In the genomic region with DNA sequence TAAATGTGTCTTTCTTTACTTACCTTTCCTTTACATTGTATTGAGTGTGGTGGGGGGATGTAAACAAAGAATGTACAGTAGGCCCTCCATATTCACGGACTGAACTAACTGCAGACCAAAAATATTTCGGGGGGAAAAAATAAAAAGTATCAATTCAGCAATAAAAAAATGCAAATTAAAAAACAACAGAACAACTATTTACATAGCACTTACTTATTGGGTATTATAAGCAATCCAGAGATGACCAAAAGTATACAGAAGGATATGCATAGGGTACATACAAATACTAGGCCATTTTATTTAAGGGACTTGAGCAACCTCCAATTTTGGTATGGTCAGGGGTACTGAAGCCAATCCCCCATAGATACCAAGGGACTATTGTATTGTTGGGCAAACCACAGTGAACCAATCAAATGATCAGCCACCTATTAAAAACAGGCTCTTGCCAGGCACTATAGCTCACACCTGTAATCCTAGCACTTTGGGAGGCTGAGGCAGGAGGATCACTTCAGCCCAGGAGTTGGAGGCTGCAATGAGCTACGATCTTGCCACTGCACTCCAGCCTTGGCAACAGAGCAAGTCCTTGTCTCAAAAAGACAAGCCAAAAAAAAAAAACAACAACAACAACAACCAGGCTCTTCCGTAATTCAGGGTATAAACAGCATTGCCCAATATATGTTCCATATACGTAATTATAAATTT, we compare ENCODE assay signal across 15 cellular contexts. TPM values are rescaled to one million over a fixed set of nuclear protein-coding genes. Genes with fewer than 3 reads are reported as not detected.
DNase-seq lines count a peak whose midpoint lies in the region; ATAC-seq, FAIRE-seq and TF ChIP-seq lines count a peak whose summit lies in the region.
"Had no signal": no experiment of that assay in that cellular context is flagged by ENCODE, and none has a peak within 500 bp of the region (broad histone marks: within the 10 kb centered on the region; RNA-seq: fewer than 3 reads in every experiment).

No MANE protein-coding gene starts in this region.

- H3K4me1 Mint-ChIP-seq in activated CD4-positive, alpha-beta memory T cell treated with anti-CD3 and anti-CD28 coated beads, Interleukin-2, amount 10 ng/mL, durations not matched to agents 7 days and 5 days = peaks cover 45% of the 10 kb centered on the region
- peaks cover 21% of the 10 kb centered on the region for H3K4me1 Mint-ChIP-seq in memory B cell

- H3K27ac ChIP-seq in A549 (no peak overlapping the region), DND-41 (ENCODE audit: low read length) (peak overlapping the region; percentile 45), small intestine (ENCODE audit: low read depth in 1 of 2, low read length in 1 of 2) (no peak overlapping the region)

- H3K4me1 ChIP-seq in A549 (peaks cover 16% of the 10 kb centered on the region; the same call in 2 of the 3 replicates), DND-41 (ENCODE audit: insufficient read depth, low read length) (peaks cover 46% of the 10 kb centered on the region), small intestine (ENCODE audit: control insufficient read depth in 2 of 2, insufficient read depth in 1 of 2, low read depth in 1 of 2, low read length in 1 of 2) (peaks cover 0 to 4% of the 10 kb centered on the region in 2 donors)

- no peaks in the 10 kb centered on the region for H3K9me3 ChIP-seq in A549
- H3K9me3 ChIP-seq in DND-41 (ENCODE audit: insufficient read depth, low read length, severe bottlenecking) = no peaks in the 10 kb centered on the region
- H3K9me3 ChIP-seq in small intestine (ENCODE audit: control insufficient read depth, low read depth) = no peaks in the 10 kb centered on the region
- H3K9me3 ChIP-seq: body of pancreas, pancreas, thoracic aorta had no signal

- TF ChIP-seq RAD21 in A549 (conservative IDR thresholded peaks at IDR 0.05 in 1 of 2, IDR thresholded peaks at IDR 0.05 in 1 of 2) = no peak

- H3K36me3 ChIP-seq in DND-41 (ENCODE audit: insufficient read depth, low read length) (no peaks in the 10 kb centered on the region; the same call in 1 of the 2 replicates), small intestine (ENCODE audit: control insufficient read depth in 2 of 2, insufficient read depth in 2 of 2, low read length in 2 of 2) (no peaks in the 10 kb centered on the region)
- H3K36me3 ChIP-seq: pancreas, thoracic aorta had no signal

- H3K36me3 Mint-ChIP-seq in activated CD4-positive, alpha-beta memory T cell treated with anti-CD3 and anti-CD28 coated beads, Interleukin-2, amount 10 ng/mL, durations not matched to agents 7 days and 5 days (ENCODE audit: low read depth) = peaks cover 11% of the 10 kb centered on the region
- peaks cover 2% of the 10 kb centered on the region for H3K36me3 Mint-ChIP-seq in memory B cell

- POLR2A ChIA-PET in A549 (lab: Yijun Ruan, JAX) = no interaction called here
- POLR2A ChIA-PET in activated CD4-positive, alpha-beta memory T cell treated with anti-CD3 and anti-CD28 coated beads, Interleukin-2, amount 10 ng/mL, durations not matched to agents 7 days and 5 days (lab: Charles Lee) = interaction anchor here (0.9 to 2.6 kb wide), 12 partner anchors 11 to 1133 kb away, joined by 3 to 7 read pairs (median 3); a partner anchor contains a TSS

- no peak overlapping the region for H3K27ac Mint-ChIP-seq in activated CD4-positive, alpha-beta memory T cell treated with anti-CD3 and anti-CD28 coated beads, Interleukin-2, amount 10 ng/mL, durations not matched to agents 7 days and 5 days
- peak overlapping the region; percentile 11 for H3K27ac Mint-ChIP-seq in memory B cell

- TF ChIP-seq POLR2A in A549 (IDR thresholded peaks at IDR 0.05; ENCODE audit: low read length) = no peak

- peak overlapping the region; percentile 84 for H3K4me3 Mint-ChIP-seq in activated CD4-positive, alpha-beta memory T cell treated with anti-CD3 and anti-CD28 coated beads, Interleukin-2, amount 10 ng/mL, durations not matched to agents 7 days and 5 days
- peak overlapping the region; percentile 50 for H3K4me3 Mint-ChIP-seq in memory B cell

- CTCF ChIA-PET in A549 (lab: Yijun Ruan, JAX) = interaction anchor here (0.8 to 9.7 kb wide), 6 partner anchors 15 to 248 kb away, joined by 3 to 86 read pairs (median 3); no protein-coding TSS in a partner anchor
- CTCF ChIA-PET in activated CD4-positive, alpha-beta memory T cell treated with anti-CD3 and anti-CD28 coated beads, Interleukin-2, amount 10 ng/mL, durations not matched to agents 7 days and 5 days (lab: Charles Lee) = no interaction called here

- no peaks in the 10 kb centered on the region for H3K9me3 Mint-ChIP-seq in activated CD4-positive, alpha-beta memory T cell treated with anti-CD3 and anti-CD28 coated beads, Interleukin-2, amount 10 ng/mL, durations not matched to agents 7 days and 5 days
- no peaks in the 10 kb centered on the region for H3K9me3 Mint-ChIP-seq in memory B cell

- H3K27me3 ChIP-seq in DND-41 (ENCODE audit: insufficient read depth, low read length, poor library complexity) (no peaks in the 10 kb centered on the region), small intestine (ENCODE audit: control insufficient read depth in 2 of 2, insufficient read depth in 2 of 2, low read length in 2 of 2) (no peaks in the 10 kb centered on the region)
- H3K27me3 ChIP-seq: body of pancreas, pancreas had no signal

- ATAC-seq in A549 (no peak), DND-41 (ENCODE audit: insufficient read depth, low read depth) (no peak), memory B cell (ENCODE audit: low read depth) (no peak)
- ATAC-seq: body of pancreas, pancreas had no signal

- DNase-seq in A549 (ENCODE audit: low read depth in 1 of 2, low spot score in 1 of 2) = no peak
- peak; percentile 9 for DNase-seq in DND-41
- DNase-seq in activated CD4-positive, alpha-beta memory T cell treated with anti-CD3 and anti-CD28 coated beads, Interleukin-2, amount 10 ng/mL, durations not matched to agents 7 days and 5 days = no peak
- no peak for DNase-seq in memory B cell (ENCODE audit: low spot score in 2 of 2)
- DNase-seq in small intestine = no peak
- DNase-seq in stimulated activated CD8-positive, alpha-beta memory T cell treated with anti-CD3 and anti-CD28 coated beads, Interleukin-4, amount 100 ng/mL, for 48 hours = no peak
- DNase-seq in kidney tubule cell (ENCODE audit: low spot score) = no peak
- DNase-seq in AG08396 (ENCODE audit: low spot score) = no peak
- DNase-seq: body of pancreas; kidney; SIG-M5; stimulated activated CD4-positive, alpha-beta T cell treated with anti-CD3 and anti-CD28 coated beads, Interleukin-2, amount 100 ng/mL, for 48 hours had no signal

- H4K20me1 ChIP-seq in DND-41 (ENCODE audit: insufficient read depth, low read length) = peaks cover 14% of the 10 kb centered on the region; the same call in 1 of the 2 replicates

- H3K4me3 ChIP-seq in A549 (no peak overlapping the region), DND-41 (ENCODE audit: low read depth in 1 of 2, low read length in 2 of 2) (peak overlapping the region in 1 of 2 experiments; percentile 93; a peak in 2 of 4 replicates), small intestine (ENCODE audit: low read depth in 1 of 2, low read length in 2 of 2) (no peak overlapping the region)

- WGBS in A549 (ENCODE audit: missing lambda C conversion rate) = 80% methylated on average over 5 of the region's 5 CpGs
- WGBS in small intestine, 3 donors = 85 to 90% (median 89%) methylated on average over 5 of the region's 5 CpGs

- H2AFZ ChIP-seq in DND-41 (ENCODE audit: low read depth, low read length) = no peak overlapping the region

- no peak for TF ChIP-seq EP300 in A549 (IDR thresholded peaks at IDR 0.05)

- H3K79me2 ChIP-seq in DND-41 (ENCODE audit: insufficient read depth, low read length) = peaks cover 68% of the 10 kb centered on the region

- peaks cover 8% of the 10 kb centered on the region for H3K27me3 Mint-ChIP-seq in activated CD4-positive, alpha-beta memory T cell treated with anti-CD3 and anti-CD28 coated beads, Interleukin-2, amount 10 ng/mL, durations not matched to agents 7 days and 5 days
- H3K27me3 Mint-ChIP-seq in memory B cell = no peaks in the 10 kb centered on the region

- H3K4me2 ChIP-seq in A549 (peak overlapping the region; percentile 91), DND-41 (ENCODE audit: insufficient read depth, low read length) (peak overlapping the region; percentile 98)

- FAIRE-seq in A549 (lab: Jason Lieb, UNC) (no peak), small intestine (lab: Jason Lieb, UNC) (no peak)
- FAIRE-seq: pancreas had no signal

- no peak for TF ChIP-seq CTCF in A549 (IDR thresholded peaks at IDR 0.05)
- no peak for TF ChIP-seq CTCF in DND-41 (IDR thresholded peaks at IDR 0.05; ENCODE audit: borderline replicate concordance, extremely low read depth, low read length, poor library complexity, severe bottlenecking)

- H3K9ac ChIP-seq in DND-41 (ENCODE audit: low read depth, low read length) = peak overlapping the region; percentile 45

TF ChIP-seq in A549, 52 proteins besides CTCF, POLR2A, EP300 and RAD21 (continues in another document):
- TF ChIP-seq NFE2L2 (conservative IDR thresholded peaks at IDR 0.05; ENCODE audit: low read length) (no peak), BHLHE40 (IDR thresholded peaks at IDR 0.05; ENCODE audit: low read depth, low read length) (no peak), RCOR1 (IDR thresholded peaks at IDR 0.05; ENCODE audit: low read depth, low read length) (no peak), NR3C1 (IDR thresholded peaks at IDR 0.05) (no peak), TFCP2L1 (CRISPR knock-in tag; IDR thresholded peaks at IDR 0.05) (no peak), ESRRA (IDR thresholded peaks at IDR 0.05; ENCODE audit: borderline replicate concordance, low read length) (no peak), JUN (IDR thresholded peaks at IDR 0.05) (no peak), ZSCAN20 (CRISPR knock-in tag; IDR thresholded peaks at IDR 0.05) (no peak)

RNA-seq across cellular contexts. Expression of a gene that starts 1.8 kb away (rescaled TPM):
- polyA plus RNA-seq in A549 (2011; rRNA removed) (26.5 and 29.5 TPM in 2 replicates), A549 (2017; fragmentation: RNase III; extraction: RNeasy Plus Mini Kit Qiagen cat#74134 plus additional on column Dnase treatment) (12.2 to 13.2 TPM (median 13.0 TPM) in 3 replicates), small intestine (10 to 100 TPM in 1 of 3 donors, 1 to 10 TPM in 2; 7.3 to 14.0 (median 9.2) TPM)
- polyA plus RNA-seq in A549 (2012; cell fraction: cytosol; rRNA removed) = 2.4 and 2.6 TPM in 2 replicates
- polyA plus RNA-seq in A549 (2012; cell fraction: nucleus; rRNA removed) = 4.2 and 8.5 TPM in 2 replicates
- polyA minus RNA-seq in A549 (2011; rRNA and poly(A)+ RNA removed) = 57.2 and 69.6 TPM in 2 replicates
- total RNA-seq in activated CD4-positive, alpha-beta memory T cell treated with anti-CD3 and anti-CD28 coated beads, Interleukin-2, amount 10 ng/mL, durations not matched to agents 7 days and 5 days = 10 to 100 TPM; 63.6 to 76.7 TPM

RNA-seq across cellular contexts. Expression of a gene that starts 8.3 kb away (rescaled TPM):
- 0.04 TPM in 1 of 2 replicates, not detected in the other for polyA plus RNA-seq in A549 (2011; rRNA removed)
- 0.03 TPM in 2 replicates for polyA plus RNA-seq in A549 (2012; cell fraction: cytosol; rRNA removed)
- polyA plus RNA-seq in A549 (2012; cell fraction: nucleus; rRNA removed) = 0.05 and 0.09 TPM in 2 replicates
- polyA plus RNA-seq in A549 (2017; fragmentation: RNase III; extraction: RNeasy Plus Mini Kit Qiagen cat#74134 plus additional on column Dnase treatment) = 0.10 to 0.32 TPM (median 0.21 TPM) in 3 replicates
- not detected in 2 replicates for polyA minus RNA-seq in A549 (2011; rRNA and poly(A)+ RNA removed)
- under 1 TPM; 0.23 to 0.40 TPM for total RNA-seq in activated CD4-positive, alpha-beta memory T cell treated with anti-CD3 and anti-CD28 coated beads, Interleukin-2, amount 10 ng/mL, durations not matched to agents 7 days and 5 days
- polyA plus RNA-seq in small intestine = 1 to 10 TPM in 1 of 3 donors, not detected in 2; 2.3 TPM
- total RNA-seq: LHCN-M2 had no signal
